Comparison of ENCODE assay signal across 27 cellular contexts in the genomic region with DNA sequence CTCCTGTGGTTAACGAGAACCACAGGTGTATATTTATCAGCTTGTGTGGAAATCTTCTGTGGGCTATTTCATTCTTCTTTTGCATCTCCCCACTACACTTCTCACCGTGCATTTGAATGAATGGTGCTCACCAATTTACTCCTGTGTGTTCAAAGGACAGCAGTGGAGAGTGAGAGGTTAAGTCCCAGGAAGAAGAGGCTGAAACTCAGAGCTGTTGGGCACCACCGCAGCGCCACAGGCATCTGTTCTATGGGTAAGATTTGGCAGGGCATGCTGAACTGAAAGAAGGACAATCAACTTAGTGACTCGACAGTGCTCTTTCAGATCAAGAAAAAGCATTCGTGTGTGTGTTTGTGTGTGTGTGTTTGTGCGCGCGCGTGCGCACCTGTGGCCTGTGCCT.
"Had no signal": no experiment of that assay in that cellular context is flagged by ENCODE, and none has a peak within 500 bp of the region (broad histone marks: within the 10 kb centered on the region; RNA-seq: fewer than 3 reads in every experiment).

No MANE protein-coding gene starts in this region.

- H3K36me3 Mint-ChIP-seq: naive thymus-derived CD4-positive, alpha-beta T cell; stimulated activated naive B cell treated with anti-CD40 and anti-IgM and Interleukin-4, amounts not matched to agents 10 μg/mL and 1 μg/mL and 100 μg/mL, for 72 hours had no signal

- H3K9me3 Mint-ChIP-seq: dendritic cell treated with granulocyte-macrophage colony-stimulating factor and Interleukin-4, amounts not matched to agents 40 ng/mL and 50 ng/mL, for 4 days; stimulated activated naive CD8-positive, alpha-beta T cell treated with anti-CD3 and anti-CD28 coated beads, Interleukin-15, Interleukin-2, amounts not matched to agents 100 ng/mL and 50 ng/mL, for 24 hours had no signal

- DNase-seq: colonic mucosa; effector CD8-positive, alpha-beta T cell; endodermal cell; foreskin fibroblast; gastrocnemius medialis; head of caudate nucleus; left ventricle myocardium superior; naive thymus-derived CD4-positive, alpha-beta T cell; nucleus accumbens; ovary; posterior cingulate gyrus; psoas muscle; right cardiac atrium; stimulated activated CD4-positive, alpha-beta T cell treated with anti-CD3 and anti-CD28 coated beads, Interleukin-15, amount 100 ng/mL, for 24 hours; stimulated activated CD4-positive, alpha-beta T cell treated with anti-CD3 and anti-CD28 coated beads, Interleukin-2, amount 100 ng/mL, for 48 hours; stimulated activated naive B cell treated with anti-CD40 and anti-IgM and Interleukin-4, amounts not matched to agents 10 μg/mL and 1 μg/mL and 100 μg/mL, for 72 hours; transverse colon; upper lobe of right lung; uterus had no signal

- H3K36me3 ChIP-seq: colonic mucosa, gastrocnemius medialis, ovary, suprapubic skin, transverse colon, upper lobe of right lung, uterus had no signal

- H3K4me3 Mint-ChIP-seq: dendritic cell treated with granulocyte-macrophage colony-stimulating factor and Interleukin-4, amounts not matched to agents 40 ng/mL and 50 ng/mL, for 4 days; endodermal cell; memory B cell; naive thymus-derived CD4-positive, alpha-beta T cell; nephron; stimulated activated naive B cell treated with anti-CD40 and anti-IgM and Interleukin-4, amounts not matched to agents 10 μg/mL and 1 μg/mL and 100 μg/mL, for 72 hours; stimulated activated naive CD8-positive, alpha-beta T cell treated with anti-CD3 and anti-CD28 coated beads, Interleukin-15, Interleukin-2, amounts not matched to agents 100 ng/mL and 50 ng/mL, for 24 hours had no signal

- H3K27me3 ChIP-seq: colonic mucosa, gastrocnemius medialis, ovary, upper lobe of right lung, uterus had no signal

- H3K27ac Mint-ChIP-seq: dendritic cell treated with granulocyte-macrophage colony-stimulating factor and Interleukin-4, amounts not matched to agents 40 ng/mL and 50 ng/mL, for 4 days; endodermal cell; memory B cell; naive thymus-derived CD4-positive, alpha-beta T cell; nephron; stimulated activated naive B cell treated with anti-CD40 and anti-IgM and Interleukin-4, amounts not matched to agents 10 μg/mL and 1 μg/mL and 100 μg/mL, for 72 hours; stimulated activated naive CD8-positive, alpha-beta T cell treated with anti-CD3 and anti-CD28 coated beads, Interleukin-15, Interleukin-2, amounts not matched to agents 100 ng/mL and 50 ng/mL, for 24 hours had no signal

- H3K4me3 ChIP-seq: colonic mucosa, gastrocnemius medialis, lung, ovary, psoas muscle, suprapubic skin, transverse colon, upper lobe of right lung, uterus had no signal

- H3K27ac ChIP-seq: colonic mucosa, epithelial cell of prostate, gastrocnemius medialis, ovary, psoas muscle, suprapubic skin, transverse colon, upper lobe of right lung, uterus had no signal

- ATAC-seq: esophagus mucosa; gastrocnemius medialis; left ventricle myocardium superior; naive thymus-derived CD4-positive, alpha-beta T cell; psoas muscle; right cardiac atrium; stimulated activated naive B cell treated with anti-CD40 and anti-IgM and Interleukin-4, amounts not matched to agents 10 μg/mL and 1 μg/mL and 100 μg/mL, for 72 hours; upper lobe of right lung had no signal

- H3K4me1 ChIP-seq: colonic mucosa, suprapubic skin, transverse colon, uterus had no signal

- H3K4me1 Mint-ChIP-seq: endodermal cell; memory B cell; stimulated activated naive B cell treated with anti-CD40 and anti-IgM and Interleukin-4, amounts not matched to agents 10 μg/mL and 1 μg/mL and 100 μg/mL, for 72 hours had no signal

- H3K27me3 Mint-ChIP-seq: stimulated activated naive CD8-positive, alpha-beta T cell treated with anti-CD3 and anti-CD28 coated beads, Interleukin-15, Interleukin-2, amounts not matched to agents 100 ng/mL and 50 ng/mL, for 24 hours had no signal

- H3K9me3 ChIP-seq: colonic mucosa, gastrocnemius medialis, ovary, psoas muscle, suprapubic skin, transverse colon, upper lobe of right lung, uterus had no signal
